27 cellular contexts compared by ENCODE assay signal in genomic region chr3:33313331-33313730, GRCh38. TPM values are rescaled to one million over a fixed set of nuclear protein-coding genes. Genes with fewer than 3 reads are reported as not detected.
DNase-seq lines count a peak whose midpoint lies in the region; ATAC-seq and TF ChIP-seq lines count a peak whose summit lies in the region.
"Had no signal": no experiment of that assay in that cellular context is flagged by ENCODE, and none has a peak within 500 bp of the region (broad histone marks: within the 10 kb centered on the region; RNA-seq: fewer than 3 reads in every experiment).

No MANE protein-coding gene starts in this region.

- H3K4me3 ChIP-seq in adipocyte (ENCODE audit: low read length) = no peak overlapping the region
- H3K4me3 ChIP-seq: cardiac muscle cell, coronary artery, upper lobe of right lung had no signal

- peaks cover 25% of the 10 kb centered on the region for H3K36me3 Mint-ChIP-seq in HFFc6 (ENCODE audit: low read depth)
- H3K36me3 Mint-ChIP-seq: activated naive CD4-positive, alpha-beta T cell treated with anti-CD3 and anti-CD28 coated beads, Interleukin-2, amount 10 ng/mL, durations not matched to agents 7 days and 5 days; IgD-negative memory B cell; stimulated activated effector memory CD8-positive, alpha-beta T cell treated with anti-CD3 and anti-CD28 coated beads, Interleukin-12 subunit alpha, Interleukin-12 subunit beta, amount 100 ng/mL, for 72 hours had no signal

- H3K36me3 ChIP-seq in adipocyte (ENCODE audit: control insufficient read depth, insufficient read depth, low read length, severe bottlenecking) = no peaks in the 10 kb centered on the region
- H3K36me3 ChIP-seq: cardiac muscle cell, upper lobe of right lung had no signal

- peak; percentile 38 for DNase-seq in HFFc6
- peak; percentile 51 for DNase-seq in adipocyte (ENCODE audit: low read depth)
- peak; percentile 27 for DNase-seq in fibroblast of peridontal ligament (ENCODE audit: extremely low read depth)
- peak; percentile 41 for DNase-seq in smooth muscle cell of the brain vasculature (ENCODE audit: low read depth, low spot score)
- no peak for DNase-seq in KG1 (lab: John Stamatoyannopoulos, UW)
- DNase-seq: activated CD4-positive, alpha-beta T cell treated with anti-CD3 and anti-CD28 coated beads, Interleukin-2, amount 50 U/mL, for 48 hours; activated CD4-positive, CD25-positive, alpha-beta regulatory T cell; activated naive CD4-positive, alpha-beta T cell treated with anti-CD3 and anti-CD28 coated beads, Interleukin-2, amount 10 ng/mL, durations not matched to agents 7 days and 5 days; amniotic stem cell; Caco-2; islet precursor cell; natural killer cell; NCI-H2029; NCI-H2227 treated with DMSO at 0.1 percent for 48 hours; NCI-H69; SIG-M5; stimulated activated CD4-positive, alpha-beta T cell treated with anti-CD3 and anti-CD28 coated beads, Interleukin-12 subunit alpha, Interleukin-12 subunit beta, amount 100 ng/mL, for 4 hours; stimulated activated CD4-positive, alpha-beta T cell treated with anti-CD3 and anti-CD28 coated beads, Interleukin-4, amount 100 ng/mL, for 24 hours; upper lobe of right lung had no signal

- peak overlapping the region; percentile 5; the same call in 1 of the 2 replicates for H3K27ac Mint-ChIP-seq in HFFc6
- H3K27ac Mint-ChIP-seq: activated naive CD4-positive, alpha-beta T cell treated with anti-CD3 and anti-CD28 coated beads, Interleukin-2, amount 10 ng/mL, durations not matched to agents 7 days and 5 days; IgD-negative memory B cell; natural killer cell; stimulated activated effector memory CD8-positive, alpha-beta T cell treated with anti-CD3 and anti-CD28 coated beads, Interleukin-12 subunit alpha, Interleukin-12 subunit beta, amount 100 ng/mL, for 72 hours had no signal

- H3K9me3 Mint-ChIP-seq in HFFc6 = peaks cover 4% of the 10 kb centered on the region; the same call in 1 of the 2 replicates

- H3K4me1 Mint-ChIP-seq in HFFc6 (ENCODE audit: low read depth) = peaks cover 64% of the 10 kb centered on the region
- H3K4me1 Mint-ChIP-seq: activated naive CD4-positive, alpha-beta T cell treated with anti-CD3 and anti-CD28 coated beads, Interleukin-2, amount 10 ng/mL, durations not matched to agents 7 days and 5 days; stimulated activated effector memory CD8-positive, alpha-beta T cell treated with anti-CD3 and anti-CD28 coated beads, Interleukin-12 subunit alpha, Interleukin-12 subunit beta, amount 100 ng/mL, for 72 hours had no signal

- ATAC-seq in GM18867 (IDR thresholded peaks at IDR 0.05; ENCODE audit: unreplicated experiment) (no peak), HG02678 (IDR thresholded peaks at IDR 0.05; ENCODE audit: unreplicated experiment) (no peak)
- ATAC-seq: esophagus mucosa; natural killer cell; Panc1; stimulated activated effector memory CD8-positive, alpha-beta T cell treated with anti-CD3 and anti-CD28 coated beads, Interleukin-12 subunit alpha, Interleukin-12 subunit beta, amount 100 ng/mL, for 72 hours; upper lobe of right lung had no signal

- H3K4me3 Mint-ChIP-seq in HFFc6 = no peak overlapping the region
- H3K4me3 Mint-ChIP-seq: activated naive CD4-positive, alpha-beta T cell treated with anti-CD3 and anti-CD28 coated beads, Interleukin-2, amount 10 ng/mL, durations not matched to agents 7 days and 5 days; IgD-negative memory B cell; natural killer cell; stimulated activated effector memory CD8-positive, alpha-beta T cell treated with anti-CD3 and anti-CD28 coated beads, Interleukin-12 subunit alpha, Interleukin-12 subunit beta, amount 100 ng/mL, for 72 hours had no signal

- H3K27me3 ChIP-seq in adipocyte (replicated peaks; ENCODE audit: control insufficient read depth, insufficient read depth, low read length) = no peaks in the 10 kb centered on the region
- H3K27me3 ChIP-seq: cardiac muscle cell, upper lobe of right lung had no signal

- TF ChIP-seq CTCF in HFFc6 (IDR thresholded peaks at IDR 0.05) = no peak

- peaks cover 11% of the 10 kb centered on the region for H3K9me3 ChIP-seq in adipocyte (ENCODE audit: control insufficient read depth, low read length)
- H3K9me3 ChIP-seq: Caco-2 had no signal

- H3K4me1 ChIP-seq in adipocyte (ENCODE audit: control insufficient read depth, insufficient read depth, low read length) = peaks cover 3% of the 10 kb centered on the region
- H3K4me1 ChIP-seq: upper lobe of right lung had no signal

- H3K9ac ChIP-seq in adipocyte (ENCODE audit: low read length) = no peak overlapping the region

- H3K27me3 Mint-ChIP-seq in HFFc6 (ENCODE audit: insufficient read depth) = peaks cover 3% of the 10 kb centered on the region

RNA-seq across cellular contexts. Expression of gene FBXL2, which starts 36.1 kb away (rescaled TPM):
- total RNA-seq in HFFc6 (2021; fragmentation: NEBNext Ultra II Directional; extraction: Animal tissue kit (Norgen Biotek cat#: 25700)) = 10 to 100 TPM in 4 of 6 experiments, 1 to 10 TPM in 2; 8.1 to 12.2 (median 10.3) TPM
- total RNA-seq: natural killer cell had no signal
